Comparison of ENCODE assay signal across 8 cellular contexts in the genomic region with DNA sequence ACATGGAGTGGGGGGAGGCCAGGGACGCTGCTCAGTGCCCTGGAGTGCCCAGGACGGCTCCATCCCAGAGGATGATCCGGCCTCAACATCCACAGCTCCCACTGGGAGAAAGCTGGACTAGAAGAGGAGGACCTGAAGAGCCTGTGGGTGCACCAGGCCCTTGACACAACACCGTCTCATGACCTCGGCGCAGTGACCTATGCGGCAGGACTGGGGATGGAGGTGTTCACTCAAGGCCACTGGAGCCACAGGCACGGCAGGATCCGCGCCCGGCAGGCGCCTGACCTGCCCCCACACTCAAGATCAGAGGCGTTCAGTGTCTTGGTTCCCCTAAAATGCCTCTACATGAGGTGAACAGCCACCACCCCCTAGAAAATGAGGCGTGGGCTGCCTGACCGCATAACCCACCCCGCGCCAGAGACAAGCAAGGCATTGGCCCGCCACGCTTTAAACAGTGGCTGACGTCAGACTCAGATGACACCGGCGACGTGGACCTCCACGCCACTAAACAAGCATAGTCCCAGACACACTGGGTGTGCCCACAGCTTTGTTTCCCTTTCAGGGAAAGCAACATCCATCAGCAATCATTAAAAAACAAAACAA. TPM values are rescaled to one million over a fixed set of nuclear protein-coding genes. Genes with fewer than 3 reads are reported as not detected.
DNase-seq lines count a peak whose midpoint lies in the region; ATAC-seq and TF ChIP-seq lines count a peak whose summit lies in the region.

No MANE protein-coding gene starts in this region.

- H3K36me3 ChIP-seq in DOHH2 (ENCODE audit: control insufficient read depth, low read length) (peaks cover 79% of the 10 kb centered on the region), left ventricle myocardium inferior (no peaks in the 10 kb centered on the region)

- H3K27me3 ChIP-seq in DOHH2 (ENCODE audit: control insufficient read depth, low read length) (no peaks in the 10 kb centered on the region), left ventricle myocardium inferior (ENCODE audit: low read depth) (no peaks in the 10 kb centered on the region)

- intact Hi-C loops in activated T-helper 2 cell treated with anti-CD3 and anti-CD28 coated beads, Interferon-gamma antibody, Interleukin-2, Interleukin-4, amounts not matched to agents 10 μg/mL and 5 μg/mL and 100 μg/mL, durations not matched to agents 14 hours and 24 hours and 36 hours (cut with micrococcal nuclease), result no loop called here
- intact Hi-C loops in left ventricle myocardium inferior (cut with micrococcal nuclease) (no loop called here), sciatic nerve (cut with DNase I) (no loop called here)

- peaks cover 28% of the 10 kb centered on the region for H3K4me1 Mint-ChIP-seq in activated T-helper 2 cell treated with anti-CD3 and anti-CD28 coated beads, Interferon-gamma antibody, Interleukin-2, Interleukin-4, amounts not matched to agents 10 μg/mL and 5 μg/mL and 100 μg/mL, durations not matched to agents 14 hours and 24 hours and 36 hours (ENCODE audit: low read depth)

- H4K20me1 ChIP-seq in DOHH2 (ENCODE audit: control insufficient read depth, insufficient read depth, low read depth, low read length), result peaks cover 9% of the 10 kb centered on the region

- no peaks in the 10 kb centered on the region for H3K9me2 ChIP-seq in DOHH2 (replicated peaks; ENCODE audit: control insufficient read depth, low read length)

- H3K36me3 Mint-ChIP-seq in activated T-helper 2 cell treated with anti-CD3 and anti-CD28 coated beads, Interferon-gamma antibody, Interleukin-2, Interleukin-4, amounts not matched to agents 10 μg/mL and 5 μg/mL and 100 μg/mL, durations not matched to agents 14 hours and 24 hours and 36 hours (ENCODE audit: low read depth), result peaks cover 29% of the 10 kb centered on the region

- H3K27ac ChIP-seq in DOHH2 (ENCODE audit: low read depth, low read length), result peak overlapping the region; percentile 71
- H3K27ac ChIP-seq in left ventricle myocardium inferior (replicated peaks), result peak overlapping the region; percentile 98

- H3K9me3 Mint-ChIP-seq in activated T-helper 2 cell treated with anti-CD3 and anti-CD28 coated beads, Interferon-gamma antibody, Interleukin-2, Interleukin-4, amounts not matched to agents 10 μg/mL and 5 μg/mL and 100 μg/mL, durations not matched to agents 14 hours and 24 hours and 36 hours, result no peaks in the 10 kb centered on the region

- H3K4me1 ChIP-seq in DOHH2 (ENCODE audit: control insufficient read depth, low read length) (peaks cover 42% of the 10 kb centered on the region), left ventricle myocardium inferior (peaks cover 89% of the 10 kb centered on the region)

- ATAC-seq in sciatic nerve, result peak; percentile 12
- no peak for ATAC-seq in GM21447 (IDR thresholded peaks at IDR 0.05; ENCODE audit: unreplicated experiment)
- ATAC-seq in HG02678 (IDR thresholded peaks at IDR 0.05; ENCODE audit: unreplicated experiment), result no peak

- H3K4me2 ChIP-seq in DOHH2 (ENCODE audit: low read length), result peak overlapping the region; percentile 90

- TF ChIP-seq CTCF in DOHH2 (IDR thresholded peaks at IDR 0.05; ENCODE audit: low read depth, low read length, poor library complexity, severe bottlenecking), result no peak
- TF ChIP-seq CTCF in left ventricle myocardium inferior (IDR thresholded peaks at IDR 0.05; ENCODE audit: borderline replicate concordance), result no peak

- H3K79me2 ChIP-seq in DOHH2 (ENCODE audit: control insufficient read depth, low read length), result peaks cover 94% of the 10 kb centered on the region

- no peaks in the 10 kb centered on the region for H3K27me3 Mint-ChIP-seq in activated T-helper 2 cell treated with anti-CD3 and anti-CD28 coated beads, Interferon-gamma antibody, Interleukin-2, Interleukin-4, amounts not matched to agents 10 μg/mL and 5 μg/mL and 100 μg/mL, durations not matched to agents 14 hours and 24 hours and 36 hours (ENCODE audit: low read depth)

- peaks cover 4% of the 10 kb centered on the region; the same call in 1 of the 2 replicates for H3F3A ChIP-seq in DOHH2 (ENCODE audit: control insufficient read depth, insufficient read depth)

- no peak for DNase-seq in activated T-helper 2 cell treated with anti-CD3 and anti-CD28 coated beads, Interferon-gamma antibody, Interleukin-2, Interleukin-4, amounts not matched to agents 10 μg/mL and 5 μg/mL and 100 μg/mL, durations not matched to agents 14 hours and 24 hours and 36 hours (ENCODE audit: low spot score)
- DNase-seq in left ventricle myocardium inferior, result no peak
- no peak for DNase-seq in sciatic nerve (ENCODE audit: low spot score)
- no peak for DNase-seq in NCI-H2227 treated with DMSO at 0.1 percent for 48 hours (lab: John Stamatoyannopoulos, UW)
- no peak for DNase-seq in NCI-H446 treated with DMSO at 0.1 percent for 48 hours (lab: John Stamatoyannopoulos, UW)

- peak overlapping the region; percentile 92 for H3K27ac Mint-ChIP-seq in activated T-helper 2 cell treated with anti-CD3 and anti-CD28 coated beads, Interferon-gamma antibody, Interleukin-2, Interleukin-4, amounts not matched to agents 10 μg/mL and 5 μg/mL and 100 μg/mL, durations not matched to agents 14 hours and 24 hours and 36 hours

- H3K4me3 ChIP-seq in DOHH2 (ENCODE audit: low read length), result peak overlapping the region; percentile 68
- peak overlapping the region; percentile 56 for H3K4me3 ChIP-seq in left ventricle myocardium inferior

- no peaks in the 10 kb centered on the region for H3K9me3 ChIP-seq in DOHH2 (ENCODE audit: control insufficient read depth, insufficient read depth, low read length)
- H3K9me3 ChIP-seq in left ventricle myocardium inferior (replicated peaks), result no peaks in the 10 kb centered on the region

- H3K4me3 Mint-ChIP-seq in activated T-helper 2 cell treated with anti-CD3 and anti-CD28 coated beads, Interferon-gamma antibody, Interleukin-2, Interleukin-4, amounts not matched to agents 10 μg/mL and 5 μg/mL and 100 μg/mL, durations not matched to agents 14 hours and 24 hours and 36 hours (ENCODE audit: low read depth), result peak overlapping the region; percentile 76

RNA-seq across cellular contexts. Expression of a gene that starts 8.0 kb away (rescaled TPM):
- 64.3 and 67.3 TPM in 2 replicates for total RNA-seq in activated T-helper 2 cell treated with anti-CD3 and anti-CD28 coated beads, Interferon-gamma antibody, Interleukin-2, Interleukin-4, amounts not matched to agents 10 μg/mL and 5 μg/mL and 100 μg/mL, durations not matched to agents 14 hours and 24 hours and 36 hours
- 72.6 TPM for total RNA-seq in left ventricle myocardium inferior
- total RNA-seq in sciatic nerve, result 38.5 TPM

RNA-seq across cellular contexts. Expression of a gene that starts 10.2 kb away (rescaled TPM):
- total RNA-seq in activated T-helper 2 cell treated with anti-CD3 and anti-CD28 coated beads, Interferon-gamma antibody, Interleukin-2, Interleukin-4, amounts not matched to agents 10 μg/mL and 5 μg/mL and 100 μg/mL, durations not matched to agents 14 hours and 24 hours and 36 hours, result 178 TPM in 2 replicates
- total RNA-seq in left ventricle myocardium inferior, result 60.9 TPM
- total RNA-seq in sciatic nerve, result 29.1 TPM

RNA-seq across cellular contexts. Expression of a gene that starts 35.2 kb away (rescaled TPM):
- 39.1 and 39.4 TPM in 2 replicates for total RNA-seq in activated T-helper 2 cell treated with anti-CD3 and anti-CD28 coated beads, Interferon-gamma antibody, Interleukin-2, Interleukin-4, amounts not matched to agents 10 μg/mL and 5 μg/mL and 100 μg/mL, durations not matched to agents 14 hours and 24 hours and 36 hours
- 22.6 TPM for total RNA-seq in left ventricle myocardium inferior
- 11.7 TPM for total RNA-seq in sciatic nerve

RNA-seq across cellular contexts. Expression of a gene that starts 44.6 kb away (rescaled TPM):
- 2.3 and 2.4 TPM in 2 replicates for total RNA-seq in activated T-helper 2 cell treated with anti-CD3 and anti-CD28 coated beads, Interferon-gamma antibody, Interleukin-2, Interleukin-4, amounts not matched to agents 10 μg/mL and 5 μg/mL and 100 μg/mL, durations not matched to agents 14 hours and 24 hours and 36 hours
- 4.2 TPM for total RNA-seq in left ventricle myocardium inferior
- total RNA-seq in sciatic nerve, result 7.2 TPM

RNA-seq across cellular contexts. Expression of a gene that starts 53.9 kb away (rescaled TPM):
- total RNA-seq in activated T-helper 2 cell treated with anti-CD3 and anti-CD28 coated beads, Interferon-gamma antibody, Interleukin-2, Interleukin-4, amounts not matched to agents 10 μg/mL and 5 μg/mL and 100 μg/mL, durations not matched to agents 14 hours and 24 hours and 36 hours, result 0.28 and 0.39 TPM in 2 replicates
- total RNA-seq in left ventricle myocardium inferior (195 TPM), sciatic nerve (0.45 TPM)
